ENCODE assay signal across 8 cellular contexts in the genomic region with DNA sequence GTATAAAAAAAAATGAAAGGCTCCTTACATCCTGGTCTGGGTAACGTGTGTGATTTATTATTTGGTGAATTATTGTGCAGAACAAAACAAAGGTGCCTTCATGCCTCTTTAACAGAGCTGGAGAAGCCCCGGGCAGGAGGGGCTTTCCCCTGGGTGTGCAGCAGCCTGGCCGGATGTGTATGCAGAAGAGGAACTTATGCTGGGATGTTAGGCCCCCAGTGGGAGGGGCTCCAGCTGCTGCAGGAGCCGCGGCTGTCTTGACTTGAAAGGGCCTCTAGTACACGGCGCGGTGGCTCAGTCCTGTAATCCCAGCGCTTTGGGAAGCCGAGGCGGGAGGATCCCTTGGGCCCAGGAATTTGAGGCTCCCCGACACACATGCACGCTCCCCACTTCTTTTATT. TPM values are rescaled to one million over a fixed set of nuclear protein-coding genes. Genes with fewer than 3 reads are reported as not detected.
DNase-seq lines count a peak whose midpoint lies in the region; ATAC-seq and FAIRE-seq lines count a peak whose summit lies in the region.

No MANE protein-coding gene starts in this region.

- DNase-seq in GM18507 (ENCODE audit: extremely low spot score, insufficient read length, low read depth) (peak; percentile 63), NCI-H82 treated with DMSO at 0.1 percent for 48 hours (lab: John Stamatoyannopoulos, UW; ENCODE audit: unreplicated experiment) (peak; percentile 58), activated T-cell treated with anti-CD3 and anti-CD28 coated beads for 24 hours (ENCODE audit: low read depth) (peak; percentile 54), left lobe of liver (ENCODE audit: low spot score) (no peak), NCI-H2107 (lab: John Stamatoyannopoulos, UW) (no peak), cerebellar nuclear complex (lab: John Stamatoyannopoulos, UW) (no peak)
- DNase-seq in stimulated activated naive CD8-positive, alpha-beta T cell treated with anti-CD3 and anti-CD28 coated beads, Interleukin-15, Interleukin-2, amounts not matched to agents 100 U/mL and 50 U/mL, for 24 hours = peak; percentile 66

- ATAC-seq in HG02759 (IDR thresholded peaks at IDR 0.05; ENCODE audit: unreplicated experiment) = peak; percentile 100
- ATAC-seq in left lobe of liver = peak; percentile 41
- ATAC-seq in stimulated activated naive CD8-positive, alpha-beta T cell treated with anti-CD3 and anti-CD28 coated beads, Interleukin-15, Interleukin-2, amounts not matched to agents 100 U/mL and 50 U/mL, for 24 hours = peak; percentile 99

- peak; percentile 99 for FAIRE-seq in GM18507 (lab: Jason Lieb, UNC)

RNA-seq across cellular contexts. Expression of a gene that starts 16.0 kb away (rescaled TPM):
- total RNA-seq in left lobe of liver = 8.7 TPM

Comparison
In these comparisons a context has a peak if more than half of its experiments do, and no peak if none do; other contexts are left out.
1. DNase-seq: peak in GM18507 (single experiment), NCI-H82 treated with DMSO at 0.1 percent for 48 hours (single experiment), activated T-cell treated with anti-CD3 and anti-CD28 coated beads for 24 hours (single experiment) and stimulated activated naive CD8-positive, alpha-beta T cell treated with anti-CD3 and anti-CD28 coated beads, Interleukin-15, Interleukin-2, amounts not matched to agents 100 U/mL and 50 U/mL, for 24 hours (single experiment); none in left lobe of liver (single experiment), NCI-H2107 (single experiment) and cerebellar nuclear complex (0 of 2).
2. ATAC-seq: peak in every context shown above with its lines; median percentile 100 in HG02759; 99 in stimulated activated naive CD8-positive, alpha-beta T cell treated with anti-CD3 and anti-CD28 coated beads, Interleukin-15, Interleukin-2, amounts not matched to agents 100 U/mL and 50 U/mL, for 24 hours; 41 in left lobe of liver.